In genomic region chr4:88897180-88897579, GRCh38 we compare ENCODE assay signal across 1 cellular context.
TF ChIP-seq lines count a peak whose summit lies in the region.

No MANE protein-coding gene starts in this region.

TF ChIP-seq in IMR-90, 13 proteins besides CTCF, POLR2A, EP300 and RAD21:
- TF ChIP-seq RFX5 (IDR thresholded peaks at IDR 0.05; ENCODE audit: low read depth, low read length): no peak
- TF ChIP-seq ELK1 (IDR thresholded peaks at IDR 0.05; ENCODE audit: borderline replicate concordance, low read depth, low read length): no peak
- TF ChIP-seq MAFK (IDR thresholded peaks at IDR 0.05; ENCODE audit: low read depth, low read length): no peak
- TF ChIP-seq RCOR1 (IDR thresholded peaks at IDR 0.05; ENCODE audit: insufficient replicate concordance, low read length): no peak
